ENCODE assay signal across 18 cellular contexts in genomic region chr10:103808784-103809183, GRCh38.
"Had no signal": no experiment of that assay in that cellular context is flagged by ENCODE, and none has a peak within 500 bp of the region (broad histone marks: within the 10 kb centered on the region; RNA-seq: fewer than 3 reads in every experiment).

No MANE protein-coding gene starts in this region.

- H3K9me3 ChIP-seq: neutrophil had no signal

- H3K4me1 ChIP-seq: parathyroid adenoma had no signal

- H3K36me3 ChIP-seq: neutrophil had no signal

- FAIRE-seq: TTC549, urothelium cell line had no signal

- ATAC-seq: activated CD8-positive, alpha-beta T cell treated with anti-CD3 and anti-CD28 coated beads, Interleukin-2, amount 10 ng/mL, durations not matched to agents 7 days and 5 days; foreskin keratinocyte; stimulated activated naive CD8-positive, alpha-beta T cell treated with anti-CD3 and anti-CD28 coated beads, Interleukin-15, Interleukin-2, amounts not matched to agents 100 U/mL and 50 U/mL, for 24 hours had no signal

- H3K27me3 ChIP-seq: foreskin keratinocyte, neutrophil had no signal

- DNase-seq: activated CD4-positive, alpha-beta T cell treated with anti-CD3 and anti-CD28 coated beads for 1 hour; activated CD4-positive, alpha-beta T cell treated with anti-CD3 and anti-CD28 coated beads, Interleukin-2, amount 50 U/mL, for 1 hour; activated CD8-positive, alpha-beta T cell treated with anti-CD3 and anti-CD28 coated beads, Interleukin-2, amount 10 ng/mL, durations not matched to agents 7 days and 5 days; activated gamma-delta T cell treated with Interleukin-2 at 50 U/mL for 16 hours; activated T-cell treated with anti-CD3 and anti-CD28 coated beads, Interleukin-2, amount 50 U/mL, for 1 hour; dermis blood vessel endothelial cell; effector CD8-positive, alpha-beta T cell; erythroblast; foreskin keratinocyte; hippocampal formation; kidney glomerular epithelial cell; stimulated activated CD4-positive, alpha-beta T cell treated with anti-CD3 and anti-CD28 coated beads, Interleukin-12 subunit alpha, Interleukin-12 subunit beta, amount 100 ng/mL, for 4 hours; stimulated activated CD4-positive, alpha-beta T cell treated with anti-CD3 and anti-CD28 coated beads, Interleukin-4, amount 100 ng/mL, for 4 hours; stimulated activated naive CD8-positive, alpha-beta T cell treated with anti-CD3 and anti-CD28 coated beads, Interleukin-15, Interleukin-2, amounts not matched to agents 100 U/mL and 50 U/mL, for 24 hours had no signal

- H3K27ac ChIP-seq: foreskin keratinocyte, neutrophil, parathyroid adenoma had no signal
